10 cellular contexts compared by ENCODE assay signal in genomic region chr18:31042391-31043181, GRCh38. TPM values are rescaled to one million over a fixed set of nuclear protein-coding genes. Genes with fewer than 3 reads are reported as not detected.
DNase-seq lines count a peak whose midpoint lies in the region; ATAC-seq lines count a peak whose summit lies in the region.
"Had no signal": no experiment of that assay in that cellular context is flagged by ENCODE, and none has a peak within 500 bp of the region (broad histone marks: within the 10 kb centered on the region; RNA-seq: fewer than 3 reads in every experiment).

Gene DSC3, minus strand, starts transcription at chr18:31042742. Its CDS starts 82 bp downstream, at chr18:31042660.

- no peaks in the 10 kb centered on the region for H3K4me1 ChIP-seq in mesodermal cell (ENCODE audit: control insufficient read depth, insufficient read depth, low read length, poor library complexity, severe bottlenecking)
- H3K4me1 ChIP-seq in aorta (ENCODE audit: control insufficient read depth in 1 of 2, insufficient read depth in 2 of 2, low read length in 2 of 2): no peaks in the 10 kb centered on the region
- no peaks in the 10 kb centered on the region for H3K4me1 ChIP-seq in GM23248 (ENCODE audit: insufficient read depth)

- H2AFZ ChIP-seq in GM23248: no peak within 1 kb of the TSS; the same call in 1 of the 2 replicates

- WGBS in mesodermal cell (ENCODE audit: insufficient coverage in 2 of 2), 2 experiments: 0 to 1% methylated on average over 40 to 66 of the region's 74 CpGs
- WGBS in aorta, 2 donors: 3% methylated on average over 74 of the region's 74 CpGs
- 7 to 8% methylated on average over 51 to 72 of the region's 74 CpGs for WGBS in GM23248 (ENCODE audit: low coverage in 1 of 2, low lambda C conversion rate in 2 of 2, missing lambda C conversion rate in 2 of 2), 2 experiments

- no peak within 1 kb of the TSS for H3K27ac ChIP-seq in mesodermal cell (ENCODE audit: low read depth, low read length, severe bottlenecking)
- no peak within 1 kb of the TSS for H3K27ac ChIP-seq in aorta (ENCODE audit: low read depth in 1 of 2, low read length in 2 of 2)
- H3K27ac ChIP-seq in GM23248: no peak within 1 kb of the TSS
- H3K27ac ChIP-seq: KMS-11 had no signal

- H4K20me1 ChIP-seq in GM23248 (ENCODE audit: insufficient read depth): no peaks in the 10 kb centered on the region

- H3K27me3 Mint-ChIP-seq in dendritic cell treated with granulocyte-macrophage colony-stimulating factor and Interleukin-4, amounts not matched to agents 40 ng/mL and 50 ng/mL, for 4 days: peaks cover 72% of the 10 kb centered on the region

- peak; percentile 35 for DNase-seq in Right ventricle myocardium inferior (ENCODE audit: missing footprints)
- no peak for DNase-seq in cardiac septum (ENCODE audit: low spot score)
- DNase-seq in aorta: peak; percentile 45 to 75
- DNase-seq in GM23248: no peak
- DNase-seq: DND-41 had no signal

- H3F3A ChIP-seq in GM23248 (ENCODE audit: insufficient read depth): no peaks in the 10 kb centered on the region

- no peak within 1 kb of the TSS for H3K27ac Mint-ChIP-seq in dendritic cell treated with granulocyte-macrophage colony-stimulating factor and Interleukin-4, amounts not matched to agents 40 ng/mL and 50 ng/mL, for 4 days

- in situ Hi-C loops in GM23248 (cut with MboI): no loop called here

- H3K4me2 ChIP-seq in GM23248 (ENCODE audit: unreplicated experiment): no peak within 1 kb of the TSS
- H3K4me2 ChIP-seq: KMS-11 had no signal

- no peaks in the 10 kb centered on the region for H3K36me3 Mint-ChIP-seq in dendritic cell treated with granulocyte-macrophage colony-stimulating factor and Interleukin-4, amounts not matched to agents 40 ng/mL and 50 ng/mL, for 4 days (ENCODE audit: low read depth)

- H3K9me3 Mint-ChIP-seq in dendritic cell treated with granulocyte-macrophage colony-stimulating factor and Interleukin-4, amounts not matched to agents 40 ng/mL and 50 ng/mL, for 4 days: no peaks in the 10 kb centered on the region

- no peak within 1 kb of the TSS for H3K9ac ChIP-seq in GM23248
- H3K9ac ChIP-seq: KMS-11 had no signal

- H3K27me3 ChIP-seq in aorta (ENCODE audit: control insufficient read depth in 1 of 2, insufficient read depth in 2 of 2, low read length in 1 of 2): no peaks in the 10 kb centered on the region
- peaks cover 36% of the 10 kb centered on the region for H3K27me3 ChIP-seq in GM23248 (replicated peaks; ENCODE audit: insufficient read depth)

- peak; percentile 31 for ATAC-seq in Right ventricle myocardium inferior
- peak; percentile 57 for ATAC-seq in aorta (ENCODE audit: low FRiP score)
- ATAC-seq in GM19023 (IDR thresholded peaks at IDR 0.05; ENCODE audit: unreplicated experiment): no peak
- no peak for ATAC-seq in GM19397 (IDR thresholded peaks at IDR 0.05; ENCODE audit: unreplicated experiment)

- no peaks in the 10 kb centered on the region for H3K9me2 ChIP-seq in GM23248 (ENCODE audit: insufficient read depth)

- H3K79me2 ChIP-seq in GM23248 (ENCODE audit: insufficient read depth): no peaks in the 10 kb centered on the region

- no peaks in the 10 kb centered on the region for H3K36me3 ChIP-seq in mesodermal cell (ENCODE audit: control insufficient read depth, insufficient read depth, low read length)
- no peaks in the 10 kb centered on the region for H3K36me3 ChIP-seq in aorta (ENCODE audit: control insufficient read depth in 1 of 2, insufficient read depth in 2 of 2, low read length in 1 of 2)
- H3K36me3 ChIP-seq in GM23248 (ENCODE audit: low read depth): no peaks in the 10 kb centered on the region

- H3K9me3 ChIP-seq in mesodermal cell (ENCODE audit: control insufficient read depth, low read length) (no peaks in the 10 kb centered on the region), aorta (ENCODE audit: control insufficient read depth, low read length) (no peaks in the 10 kb centered on the region), GM23248 (ENCODE audit: low read depth) (no peaks in the 10 kb centered on the region)

- H3K4me3 ChIP-seq in mesodermal cell (ENCODE audit: extremely low read depth, insufficient read depth, low read length, poor library complexity, severe bottlenecking): peak within 1 kb of the TSS; percentile 48
- no peak within 1 kb of the TSS for H3K4me3 ChIP-seq in aorta (ENCODE audit: low read length in 2 of 2)
- no peak within 1 kb of the TSS for H3K4me3 ChIP-seq in GM23248

- peaks cover 17% of the 10 kb centered on the region for H3K4me1 Mint-ChIP-seq in dendritic cell treated with granulocyte-macrophage colony-stimulating factor and Interleukin-4, amounts not matched to agents 40 ng/mL and 50 ng/mL, for 4 days (ENCODE audit: low read depth)

- peak within 1 kb of the TSS; percentile 46 for H3K4me3 Mint-ChIP-seq in dendritic cell treated with granulocyte-macrophage colony-stimulating factor and Interleukin-4, amounts not matched to agents 40 ng/mL and 50 ng/mL, for 4 days

- intact Hi-C loops in Right ventricle myocardium inferior (cut with DNase I) (no loop called here), cardiac septum (cut with DNase I) (no loop called here), aorta (cut with DNase I) (no loop called here)
- intact Hi-C loops in dendritic cell treated with granulocyte-macrophage colony-stimulating factor and Interleukin-4, amounts not matched to agents 40 ng/mL and 50 ng/mL, for 4 days (cut with micrococcal nuclease): no loop called here

RNA-seq across cellular contexts. Expression of gene DSC3, which starts in this region (rescaled TPM):
- total RNA-seq in Right ventricle myocardium inferior: 0.08 TPM
- total RNA-seq in cardiac septum: 0.65 TPM
- polyA plus RNA-seq in mesodermal cell (2013, experiment 1 of 2): 5.8 TPM
- 8.1 TPM for polyA plus RNA-seq in mesodermal cell (2013, experiment 2 of 2)
- 1 to 10 TPM in 1 of 2 donors, under 1 TPM in 1; 0.58 to 2.3 TPM for total RNA-seq in aorta
- polyA plus RNA-seq in aorta: 1 to 10 TPM in 1 of 2 donors, under 1 TPM in 1; 0.46 to 2.0 TPM
- total RNA-seq in GM23248 (2014; rRNA removed; shearing (Covaris generic)): not detected in 2 replicates
- polyA plus RNA-seq in GM23248 (2016; fragmentation: Nextera tagmentation; extraction: Ambion mirVana): not detected in 2 replicates

Comparison
In these comparisons a context has a peak if more than half of its experiments do, and no peak if none do; other contexts are left out.
1. Peak in DNase-seq and ATAC-seq in Right ventricle myocardium inferior; RNA of the gene not detected or under 1 TPM.
2. DNase-seq: peak in aorta (2 of 2); none in cardiac septum (single experiment) and GM23248 (single experiment).